8 cellular contexts compared by ENCODE assay signal in genomic region chr20:36462440-36463211, GRCh38.
DNase-seq lines count a peak whose midpoint lies in the region; ATAC-seq and TF ChIP-seq lines count a peak whose summit lies in the region.

No MANE protein-coding gene starts in this region.

- H3K4me2 ChIP-seq in DOHH2 (ENCODE audit: low read length) (peak overlapping the region; percentile 100), smooth muscle cell (peak overlapping the region; percentile 100)

- H3K9ac ChIP-seq in smooth muscle cell (ENCODE audit: low read depth), result peak overlapping the region; percentile 96

- DNase-seq in M059J (ENCODE audit: low read depth) (peak; percentile 80), astrocyte of the spinal cord (ENCODE audit: low read depth, low spot score) (peak; percentile 42), immature natural killer cell (peak; percentile 19 to 24 (median 23)), smooth muscle cell (lab: John Stamatoyannopoulos, UW; ENCODE audit: unreplicated experiment) (no peak), iPS-NIHi11 (ENCODE audit: low spot score) (no peak)
- no peak for DNase-seq in stimulated activated CD4-positive, alpha-beta T cell treated with anti-CD3 and anti-CD28 coated beads, Interleukin-2, amount 100 ng/mL, for 48 hours

- in situ Hi-C loops in astrocyte of the spinal cord (cut with HindIII; ENCODE audit: low sequenced_read_pairs), result no loop called here

- H3K27ac ChIP-seq in DOHH2 (ENCODE audit: low read depth, low read length) (peak overlapping the region; percentile 64), smooth muscle cell (ENCODE audit: low read depth) (peak overlapping the region; percentile 90)

- H3K4me1 Mint-ChIP-seq in immature natural killer cell, result peaks cover 65 to 70% of the 10 kb centered on the region in 2 donors

- TF ChIP-seq CTCF in DOHH2 (IDR thresholded peaks at IDR 0.05; ENCODE audit: low read depth, low read length, poor library complexity, severe bottlenecking) (no peak), astrocyte of the spinal cord (IDR thresholded peaks at IDR 0.05; ENCODE audit: low read depth, low read length) (no peak), smooth muscle cell (IDR thresholded peaks at IDR 0.05; ENCODE audit: borderline replicate concordance, insufficient read depth, poor library complexity, severe bottlenecking) (no peak)

- no peak for ATAC-seq in HG03196 (IDR thresholded peaks at IDR 0.05; ENCODE audit: unreplicated experiment)

- H3F3A ChIP-seq in DOHH2 (ENCODE audit: control insufficient read depth, insufficient read depth), result peaks cover 14% of the 10 kb centered on the region
- peaks cover 48% of the 10 kb centered on the region for H3F3A ChIP-seq in smooth muscle cell (ENCODE audit: low read depth)

- 5% methylated on average over 20 of the region's 21 CpGs for WGBS in smooth muscle cell (ENCODE audit: low lambda C conversion rate)

- no peaks in the 10 kb centered on the region for H3K36me3 Mint-ChIP-seq in immature natural killer cell

- H3K79me2 ChIP-seq in DOHH2 (ENCODE audit: control insufficient read depth, low read length) (peaks cover 51% of the 10 kb centered on the region), smooth muscle cell (ENCODE audit: low read depth) (peaks cover 53% of the 10 kb centered on the region)

- H2AFZ ChIP-seq in smooth muscle cell (ENCODE audit: low read depth), result no peak overlapping the region

- H3K27me3 ChIP-seq in DOHH2 (ENCODE audit: control insufficient read depth, low read length), result no peaks in the 10 kb centered on the region
- no peaks in the 10 kb centered on the region for H3K27me3 ChIP-seq in smooth muscle cell (ENCODE audit: low read depth)

- peak overlapping the region; percentile 89 to 96 (median 93) for H3K4me3 Mint-ChIP-seq in immature natural killer cell

- no peaks in the 10 kb centered on the region for H3K9me2 ChIP-seq in DOHH2 (replicated peaks; ENCODE audit: control insufficient read depth, low read length)

- H4K20me1 ChIP-seq in DOHH2 (ENCODE audit: control insufficient read depth, insufficient read depth, low read depth, low read length) (peaks cover 7% of the 10 kb centered on the region; the same call in 1 of the 2 replicates), smooth muscle cell (ENCODE audit: low read depth) (peaks cover 58% of the 10 kb centered on the region)

- H3K27ac Mint-ChIP-seq in immature natural killer cell, result peak overlapping the region; percentile 84 to 96 (median 93)

- H3K9me3 Mint-ChIP-seq in immature natural killer cell, result no peaks in the 10 kb centered on the region

- H3K4me1 ChIP-seq in DOHH2 (ENCODE audit: control insufficient read depth, low read length) (peaks cover 67% of the 10 kb centered on the region), smooth muscle cell (ENCODE audit: low read depth) (peaks cover 34% of the 10 kb centered on the region)

- H3K27me3 Mint-ChIP-seq in immature natural killer cell (ENCODE audit: low read depth in 3 of 3), result peaks cover 7 to 19% (median 11%) of the 10 kb centered on the region in 3 donors

- H3K4me3 ChIP-seq in DOHH2 (ENCODE audit: low read length), result peak overlapping the region; percentile 99
- H3K4me3 ChIP-seq in astrocyte of the spinal cord (ENCODE audit: low read depth, low read length), result peak overlapping the region; percentile 97
- peak overlapping the region; percentile 99 for H3K4me3 ChIP-seq in smooth muscle cell

- H3K9me3 ChIP-seq in DOHH2 (ENCODE audit: control insufficient read depth, insufficient read depth, low read length) (no peaks in the 10 kb centered on the region), smooth muscle cell (replicated peaks; ENCODE audit: low read depth) (no peaks in the 10 kb centered on the region)

- peaks cover 14% of the 10 kb centered on the region; the same call in 1 of the 2 replicates for H3K36me3 ChIP-seq in DOHH2 (ENCODE audit: control insufficient read depth, low read length)
- H3K36me3 ChIP-seq in smooth muscle cell (ENCODE audit: low read depth), result no peaks in the 10 kb centered on the region

Comparison
In these comparisons a context has a peak if more than half of its experiments do, and no peak if none do; other contexts are left out.
1. DNase-seq: peak in M059J (single experiment), astrocyte of the spinal cord (single experiment) and immature natural killer cell (3 of 3); none in smooth muscle cell (single experiment), iPS-NIHi11 (single experiment) and stimulated activated CD4-positive, alpha-beta T cell treated with anti-CD3 and anti-CD28 coated beads, Interleukin-2, amount 100 ng/mL, for 48 hours (0 of 2).
2. Peak in every context shown above with its lines, with median percentiles within 50 percentile points of each other: H3K4me3 ChIP-seq.